Comparison of ENCODE assay signal across 25 cellular contexts in genomic region chr15:47399100-47399499, GRCh38.
"Had no signal": no experiment of that assay in that cellular context is flagged by ENCODE, and none has a peak within 500 bp of the region (broad histone marks: within the 10 kb centered on the region; RNA-seq: fewer than 3 reads in every experiment).

No MANE protein-coding gene starts in this region.

- H3K4me3 ChIP-seq: body of pancreas, coronary artery, dorsolateral prefrontal cortex, gastrocnemius medialis, hepatocyte, pancreas, psoas muscle, sigmoid colon, spleen, tibial nerve had no signal

- H3K27ac ChIP-seq: body of pancreas, coronary artery, dorsolateral prefrontal cortex, gastrocnemius medialis, hepatocyte, pancreas, psoas muscle, sigmoid colon, tibial nerve had no signal

- H3K9me3 ChIP-seq: body of pancreas, gastrocnemius medialis, pancreas, psoas muscle, sigmoid colon, spleen, tibial nerve had no signal

- H3K36me3 ChIP-seq: gastrocnemius medialis, pancreas, sigmoid colon, spleen, tibial nerve had no signal

- H3K27me3 ChIP-seq: body of pancreas, gastrocnemius medialis, pancreas, sigmoid colon, spleen, tibial nerve had no signal

- ATAC-seq: activated naive CD4-positive, alpha-beta T cell treated with anti-CD3 and anti-CD28 coated beads, Interleukin-2, amount 50 U/mL, for 72 hours; activated T-cell treated with anti-CD3 and anti-CD28 coated beads, Interleukin-2, amount 50 U/mL, for 72 hours; body of pancreas; effector memory CD8-positive, alpha-beta T cell; gastrocnemius medialis; naive thymus-derived CD8-positive, alpha-beta T cell; pancreas; psoas muscle had no signal

- H3K4me1 ChIP-seq: body of pancreas, gastrocnemius medialis, pancreas, psoas muscle had no signal

- DNase-seq: activated CD4-positive, alpha-beta T cell treated with anti-CD3 and anti-CD28 coated beads for 4 hours; activated CD4-positive, alpha-beta T cell treated with anti-CD3 and anti-CD28 coated beads, Interleukin-2, amount 50 U/mL, for 4 hours; activated naive CD4-positive, alpha-beta T cell; activated T-cell treated with anti-CD3 and anti-CD28 coated beads for 4 hours; activated T-cell treated with anti-CD3 and anti-CD28 coated beads, Interleukin-2, amount 50 U/mL, for 72 hours; aorta; body of pancreas; dorsolateral prefrontal cortex; effector memory CD8-positive, alpha-beta T cell; gastrocnemius medialis; left cardiac atrium; midbrain; naive thymus-derived CD8-positive, alpha-beta T cell; nucleus accumbens; pancreas; psoas muscle; sigmoid colon; spleen; stimulated activated CD4-positive, alpha-beta T cell treated with anti-CD3 and anti-CD28 coated beads, Interleukin-2, amount 100 ng/mL, for 48 hours; stimulated activated naive CD4-positive, alpha-beta T cell treated with Interleukin-2 at 50 U/mL for 16 hours; T-helper 1 cell had no signal

- FAIRE-seq: pancreas had no signal

- H2AFZ ChIP-seq: hepatocyte had no signal

- H3K79me2 ChIP-seq: hepatocyte had no signal

- H3K4me2 ChIP-seq: hepatocyte had no signal
